ENCODE assay signal across 9 cellular contexts in the genomic region with DNA sequence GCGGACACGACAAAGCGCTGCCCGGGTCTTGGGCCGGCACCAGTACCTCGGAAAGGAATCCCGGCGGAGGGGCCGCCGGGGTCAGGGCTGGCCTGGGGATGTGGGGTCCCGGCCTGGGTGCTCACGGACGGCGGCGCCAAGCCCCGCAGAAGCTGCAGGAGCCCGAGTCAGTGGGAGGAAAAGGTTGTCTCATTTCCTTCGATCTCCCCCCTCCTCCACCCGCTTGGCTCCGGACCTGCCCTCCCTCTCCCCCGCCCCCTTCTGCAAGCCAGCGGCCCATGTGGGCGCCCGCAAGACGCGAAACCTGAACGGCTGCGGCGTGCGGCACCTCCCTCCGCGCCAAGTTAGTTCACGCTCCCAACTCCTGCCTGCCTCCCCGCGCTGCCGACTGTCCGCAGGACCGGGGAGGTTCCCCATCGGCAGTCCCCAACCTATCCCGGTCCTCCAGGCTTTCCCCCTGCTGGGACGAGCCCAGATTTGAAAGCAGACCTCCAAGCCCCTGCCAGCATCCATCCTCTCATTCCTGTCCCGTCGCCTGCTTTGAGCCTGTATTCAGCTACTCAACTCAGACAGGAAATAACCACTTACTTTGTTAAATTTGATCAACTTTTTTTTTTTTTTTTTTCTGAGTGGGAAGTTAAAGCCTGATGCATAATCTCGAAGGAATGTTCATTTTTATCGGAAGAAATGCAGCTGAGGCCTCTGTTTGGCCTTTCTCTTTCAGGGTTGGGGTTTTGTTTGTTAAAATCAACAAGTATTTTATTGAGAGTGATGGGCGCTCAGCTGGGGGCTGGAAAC. TPM values are rescaled to one million over a fixed set of nuclear protein-coding genes. Genes with fewer than 3 reads are reported as not detected.
A peak's percentile ranks its signal among the peaks of the same experiment; 100 is the strongest.
DNase-seq lines count a peak whose midpoint lies in the region; ATAC-seq, FAIRE-seq and TF ChIP-seq lines count a peak whose summit lies in the region.
"Had no signal": no experiment of that assay in that cellular context is flagged by ENCODE, and none has a peak within 500 bp of the region (broad histone marks: within the 10 kb centered on the region; RNA-seq: fewer than 3 reads in every experiment).

A gene with protein sequence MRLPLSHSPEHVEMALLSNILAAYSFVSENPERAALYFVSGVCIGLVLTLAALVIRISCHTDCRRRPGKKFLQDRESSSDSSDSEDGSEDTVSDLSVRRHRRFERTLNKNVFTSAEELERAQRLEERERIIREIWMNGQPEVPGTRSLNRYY (minus strand): TSS at position 172 of the 798 bp plus-strand sequence. CDS start 42,799 bp downstream, outside the sequence.

- dilution Hi-C loops in keratinocyte (cut with MboI; ENCODE audit: extremely low pct_ligation_motif_present, low sequenced_read_pairs) = no loop called here

- H4K20me1 ChIP-seq in keratinocyte (ENCODE audit: control insufficient read depth, extremely low read depth, insufficient read depth, low read length) = no peaks in the 10 kb centered on the region

- DNase-seq in AG10803 (ENCODE audit: low read depth) = peak; percentile 84
- DNase-seq in NCI-H510A treated with DMSO at 0.1 percent for 48 hours (lab: John Stamatoyannopoulos, UW) = peak; percentile 21
- DNase-seq in cardiac fibroblast (ENCODE audit: low read depth in 2 of 2) = peak; percentile 74
- DNase-seq in keratinocyte (ENCODE audit: low read depth, low spot score) = no peak
- no peak for DNase-seq in stimulated activated naive B cell treated with anti-CD40 and anti-IgM and Interleukin-4, amounts not matched to agents 10 μg/mL and 1 μg/mL and 100 μg/mL, for 72 hours
- DNase-seq in NCI-H2107 treated with DMSO at 0.1 percent for 48 hours (lab: John Stamatoyannopoulos, UW; ENCODE audit: unreplicated experiment) = no peak

- H3K27me3 Mint-ChIP-seq in stimulated activated naive B cell treated with anti-CD40 and anti-IgM and Interleukin-4, amounts not matched to agents 10 μg/mL and 1 μg/mL and 100 μg/mL, for 72 hours = peaks cover 55 to 57% of the 10 kb centered on the region in 2 donors

- H3K36me3 ChIP-seq in keratinocyte (ENCODE audit: control insufficient read depth in 2 of 2, extremely low read depth in 1 of 2, insufficient read depth in 2 of 2, low read length in 2 of 2) = peaks cover 0 to 2% of the 10 kb centered on the region in 2 experiments

- H3K4me2 ChIP-seq in keratinocyte (ENCODE audit: control insufficient read depth, extremely low read depth, insufficient read depth, low read depth, low read length) = peak within 1 kb of the TSS; percentile 90

- no peak within 1 kb of the TSS for H3K27ac Mint-ChIP-seq in stimulated activated naive B cell treated with anti-CD40 and anti-IgM and Interleukin-4, amounts not matched to agents 10 μg/mL and 1 μg/mL and 100 μg/mL, for 72 hours

- H3K4me3 Mint-ChIP-seq in stimulated activated naive B cell treated with anti-CD40 and anti-IgM and Interleukin-4, amounts not matched to agents 10 μg/mL and 1 μg/mL and 100 μg/mL, for 72 hours = peak within 1 kb of the TSS; percentile 81 to 82

- H3K9me1 ChIP-seq in keratinocyte (ENCODE audit: control insufficient read depth, extremely low read depth, insufficient read depth, low read length) = no peaks in the 10 kb centered on the region

- peak within 1 kb of the TSS; percentile 66 for H3K27ac ChIP-seq in keratinocyte (ENCODE audit: control insufficient read depth, insufficient read depth, low read length)

- H3K79me2 ChIP-seq in keratinocyte (ENCODE audit: control insufficient read depth, insufficient read depth, low read length) = peaks cover 26% of the 10 kb centered on the region

- no peaks in the 10 kb centered on the region for H3K9me3 ChIP-seq in keratinocyte (ENCODE audit: control insufficient read depth, low read depth, low read length)

- H2AFZ ChIP-seq in keratinocyte (ENCODE audit: control insufficient read depth, low read length) = peak within 1 kb of the TSS; percentile 79

- H3K9ac ChIP-seq in keratinocyte (ENCODE audit: control insufficient read depth, extremely low read depth, insufficient read depth, low read length) = peak within 1 kb of the TSS; percentile 79

- TF ChIP-seq CTCF in AG10803 (conservative IDR thresholded peaks at IDR 0.05; ENCODE audit: low read length) = no peak
- TF ChIP-seq CTCF in cardiac fibroblast (IDR thresholded peaks at IDR 0.05; ENCODE audit: low read depth, low read length) = no peak
- TF ChIP-seq CTCF in keratinocyte (optimal IDR thresholded peaks at IDR 0.05 in 1 of 3, IDR thresholded peaks at IDR 0.05 in 1 of 3, conservative IDR thresholded peaks at IDR 0.05 in 1 of 3; ENCODE audit: extremely low read depth in 1 of 3, insufficient read depth in 2 of 3, low read length in 3 of 3) = no peak

- peaks cover 6 to 15% of the 10 kb centered on the region in 2 donors for H3K4me1 Mint-ChIP-seq in stimulated activated naive B cell treated with anti-CD40 and anti-IgM and Interleukin-4, amounts not matched to agents 10 μg/mL and 1 μg/mL and 100 μg/mL, for 72 hours

- FAIRE-seq in keratinocyte (lab: Jason Lieb, UNC) = no peak
- FAIRE-seq: K562 had no signal

- H3K4me3 ChIP-seq in AG10803 (ENCODE audit: low read length) (peak within 1 kb of the TSS; percentile 81), cardiac fibroblast (replicated peaks in 1 of 2; ENCODE audit: low read depth in 2 of 2, low read length in 2 of 2) (peak within 1 kb of the TSS; percentile 73), keratinocyte (ENCODE audit: control insufficient read depth in 2 of 3, extremely low read depth in 1 of 3, insufficient read depth in 2 of 3, low read depth in 1 of 3, low read length in 3 of 3) (peak within 1 kb of the TSS; percentile 64 to 88 (median 83))
- H3K4me3 ChIP-seq: K562 had no signal

- ATAC-seq in GM19025 (IDR thresholded peaks at IDR 0.05; ENCODE audit: low read depth, unreplicated experiment) (peak; percentile 26), GM19463 (IDR thresholded peaks at IDR 0.05; ENCODE audit: unreplicated experiment) (no peak)
- ATAC-seq in stimulated activated naive B cell treated with anti-CD40 and anti-IgM and Interleukin-4, amounts not matched to agents 10 μg/mL and 1 μg/mL and 100 μg/mL, for 72 hours (replicated peaks) = peak; percentile 18 to 49
- ATAC-seq: K562 had no signal

- H3K4me1 ChIP-seq in keratinocyte (ENCODE audit: control insufficient read depth, extremely low read depth, insufficient read depth, low read length) = peaks cover 26% of the 10 kb centered on the region

- H3K27me3 ChIP-seq in keratinocyte (ENCODE audit: control insufficient read depth, extremely low read depth, insufficient read depth, low read length) = no peaks in the 10 kb centered on the region

- H3K9me3 Mint-ChIP-seq in stimulated activated naive B cell treated with anti-CD40 and anti-IgM and Interleukin-4, amounts not matched to agents 10 μg/mL and 1 μg/mL and 100 μg/mL, for 72 hours = no peaks in the 10 kb centered on the region

- no peaks in the 10 kb centered on the region for H3K36me3 Mint-ChIP-seq in stimulated activated naive B cell treated with anti-CD40 and anti-IgM and Interleukin-4, amounts not matched to agents 10 μg/mL and 1 μg/mL and 100 μg/mL, for 72 hours

RNA-seq across cellular contexts. Expression of the gene that starts here (rescaled TPM):
- 11.5 to 14.6 TPM (median 12.5 TPM) in 3 replicates for polyA plus RNA-seq in keratinocyte
- polyA plus RNA-seq in keratinocyte (2011; ENCODE audit: low read depth) = 3.2 TPM
- 10.1 and 17.4 TPM in 2 replicates for polyA plus RNA-seq in keratinocyte (2011; cell fraction: cytosol; rRNA removed)
- 9.9 and 13.2 TPM in 2 replicates for polyA plus RNA-seq in keratinocyte (2011; cell fraction: nucleus; rRNA removed)
- polyA plus RNA-seq in keratinocyte (2012; ENCODE audit: low replicate concordance) = 2.5 and 23.9 TPM in 2 replicates
- polyA minus RNA-seq in keratinocyte = 18.1 to 32.8 TPM (median 21.6 TPM) in 3 replicates
- polyA minus RNA-seq in keratinocyte (2011; cell fraction: cytosol; rRNA and poly(A)+ RNA removed) = 24.7 TPM
- polyA minus RNA-seq in keratinocyte (2011; cell fraction: nucleus; rRNA and poly(A)+ RNA removed) = 13.8 and 15.4 TPM in 2 replicates
- polyA plus RNA-seq: K562 had no signal

Comparison
In these comparisons a context has a peak if more than half of its experiments do, and no peak if none do; other contexts are left out.
1. DNase-seq: peak in AG10803 (single experiment), NCI-H510A treated with DMSO at 0.1 percent for 48 hours (single experiment) and cardiac fibroblast (2 of 2); none in keratinocyte (single experiment), stimulated activated naive B cell treated with anti-CD40 and anti-IgM and Interleukin-4, amounts not matched to agents 10 μg/mL and 1 μg/mL and 100 μg/mL, for 72 hours (single experiment) and NCI-H2107 treated with DMSO at 0.1 percent for 48 hours (single experiment).
2. Peak in every context shown above with its lines, with median percentiles within 50 percentile points of each other: H3K4me3 ChIP-seq.